Comparison of ENCODE assay signal across 11 cellular contexts in the genomic region with DNA sequence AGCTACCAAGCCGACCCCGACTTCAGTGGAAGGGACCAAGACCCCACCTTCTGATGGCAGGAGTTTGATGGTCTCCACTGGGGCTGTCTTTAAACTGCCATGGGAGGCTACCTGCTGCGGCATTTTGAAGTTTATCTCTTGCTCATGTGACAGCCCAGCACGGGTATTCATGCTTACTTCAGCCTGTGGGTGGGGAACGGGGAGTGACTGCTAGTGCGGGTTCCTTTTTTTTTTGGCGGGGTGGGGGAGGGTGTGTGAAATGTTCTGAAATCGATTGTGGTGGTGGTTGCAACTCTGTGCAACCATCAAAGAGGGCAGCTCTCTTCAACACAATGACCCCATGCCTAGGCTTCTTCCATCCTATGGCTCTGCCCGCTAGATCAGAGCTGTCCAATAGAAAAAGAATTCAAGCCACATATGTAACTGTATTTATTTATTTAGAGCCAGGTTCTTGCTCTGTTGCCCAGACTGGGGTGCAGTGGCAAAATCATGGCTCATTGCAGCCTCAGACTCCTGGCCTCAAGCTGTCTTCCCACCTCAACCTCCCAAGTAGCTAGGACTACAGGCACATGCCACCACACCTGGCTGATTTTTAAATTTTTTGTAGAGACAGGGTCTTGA. TPM values are rescaled to one million over a fixed set of nuclear protein-coding genes. Genes with fewer than 3 reads are reported as not detected.
DNase-seq lines count a peak whose midpoint lies in the region; ATAC-seq and TF ChIP-seq lines count a peak whose summit lies in the region.
"Had no signal": no experiment of that assay in that cellular context is flagged by ENCODE, and none has a peak within 500 bp of the region (broad histone marks: within the 10 kb centered on the region; RNA-seq: fewer than 3 reads in every experiment).

No MANE protein-coding gene starts in this region.

- H3K4me1 ChIP-seq in DOHH2 (ENCODE audit: control insufficient read depth, low read length) (peaks cover 99% of the 10 kb centered on the region), Peyer's patch (peaks cover 0 to 39% (median 18%) of the 10 kb centered on the region in 4 donors), prostate gland (replicated peaks) (no peaks in the 10 kb centered on the region), PC-9 (replicated peaks; ENCODE audit: insufficient read depth) (no peaks in the 10 kb centered on the region)

- H3K4me3 ChIP-seq in DOHH2 (ENCODE audit: low read length) (peak overlapping the region; percentile 46), Peyer's patch (no peak overlapping the region), prostate gland (no peak overlapping the region), PC-9 (no peak overlapping the region)

- H3K27me3 Mint-ChIP-seq in central memory CD8-positive, alpha-beta T cell: no peaks in the 10 kb centered on the region

- no peaks in the 10 kb centered on the region for H3K27me3 ChIP-seq in DOHH2 (ENCODE audit: control insufficient read depth, low read length)
- H3K27me3 ChIP-seq in Peyer's patch: no peaks in the 10 kb centered on the region
- H3K27me3 ChIP-seq in prostate gland (replicated peaks; ENCODE audit: insufficient read depth): no peaks in the 10 kb centered on the region
- peaks cover 10% of the 10 kb centered on the region; the same call in 1 of the 2 replicates for H3K27me3 ChIP-seq in PC-9 (ENCODE audit: insufficient read depth, low read depth)

- no peak for TF ChIP-seq CTCF in DOHH2 (IDR thresholded peaks at IDR 0.05; ENCODE audit: low read depth, low read length, poor library complexity, severe bottlenecking)
- TF ChIP-seq CTCF in GM20000 (IDR thresholded peaks at IDR 0.05; ENCODE audit: extremely low read depth, missing control alignments): no peak
- TF ChIP-seq CTCF in Peyer's patch (IDR thresholded peaks at IDR 0.05): no peak
- no peak for TF ChIP-seq CTCF in prostate gland (IDR thresholded peaks at IDR 0.05)
- no peak for TF ChIP-seq CTCF in PC-9 (conservative IDR thresholded peaks at IDR 0.05)

- H3K9me3 Mint-ChIP-seq in central memory CD8-positive, alpha-beta T cell: no peaks in the 10 kb centered on the region

- no peak overlapping the region for H2AFZ ChIP-seq in PC-9

- 66% methylated on average over 9 of the region's 9 CpGs for WGBS in prostate gland

- no TSS peak for BruUV-seq in PC-9 (replicated peaks; lab: Mats Ljungman, UMichigan)

- H3K36me3 Mint-ChIP-seq in central memory CD8-positive, alpha-beta T cell (ENCODE audit: insufficient read depth): peaks cover 35% of the 10 kb centered on the region

- DNase-seq in GM20000 (ENCODE audit: low spot score): peak; percentile 70
- peak in 2 of 3 donors; percentile 84 to 86 for DNase-seq in Peyer's patch
- DNase-seq in central memory CD8-positive, alpha-beta T cell (ENCODE audit: low spot score in 2 of 2): no peak
- DNase-seq in prostate gland (ENCODE audit: low spot score): no peak
- DNase-seq in PC-9: no peak
- DNase-seq: anterior cingulate cortex, left cardiac atrium, NCI-H1417 treated with DMSO at 0.1 percent for 48 hours had no signal

- intact Hi-C loops in prostate gland (cut with DNase I) (no loop called here), PC-9 (cut with micrococcal nuclease; ENCODE audit: unreplicated experiment) (no loop called here)

- TF ChIP-seq POLR2A in Peyer's patch (IDR thresholded peaks at IDR 0.05): no peak
- TF ChIP-seq POLR2A in prostate gland (IDR thresholded peaks at IDR 0.05): no peak

- H3K36me3 ChIP-seq in DOHH2 (ENCODE audit: control insufficient read depth, low read length) (peaks cover 19% of the 10 kb centered on the region), Peyer's patch (no peaks in the 10 kb centered on the region), prostate gland (no peaks in the 10 kb centered on the region), PC-9 (ENCODE audit: low read depth) (no peaks in the 10 kb centered on the region)

- peak overlapping the region; percentile 71 for H3K27ac ChIP-seq in DOHH2 (ENCODE audit: low read depth, low read length)
- H3K27ac ChIP-seq in Peyer's patch: peak overlapping the region in 3 of 4 donors; percentile 45 to 83 (median 46)
- H3K27ac ChIP-seq in prostate gland: no peak overlapping the region
- no peak overlapping the region for H3K27ac ChIP-seq in PC-9

- H3K79me2 ChIP-seq in DOHH2 (ENCODE audit: control insufficient read depth, low read length) (peaks cover 93% of the 10 kb centered on the region), PC-9 (ENCODE audit: low read depth) (no peaks in the 10 kb centered on the region)

- peak overlapping the region; percentile 70 for H3K27ac Mint-ChIP-seq in central memory CD8-positive, alpha-beta T cell (ENCODE audit: low read depth)

- H3K9me2 ChIP-seq in DOHH2 (replicated peaks; ENCODE audit: control insufficient read depth, low read length) (no peaks in the 10 kb centered on the region), PC-9 (ENCODE audit: insufficient read depth) (no peaks in the 10 kb centered on the region)

- H3K4me2 ChIP-seq in DOHH2 (ENCODE audit: low read length) (peak overlapping the region; percentile 74), PC-9 (no peak overlapping the region)

- H3F3A ChIP-seq in DOHH2 (ENCODE audit: control insufficient read depth, insufficient read depth): peaks cover 21% of the 10 kb centered on the region
- H3F3A ChIP-seq in PC-9 (ENCODE audit: insufficient read depth, low read depth): no peaks in the 10 kb centered on the region

- CTCF ChIA-PET in PC-9 (lab: Charles Lee): no interaction called here

- ATAC-seq in central memory CD8-positive, alpha-beta T cell (replicated peaks; ENCODE audit: extremely low read depth, poor library complexity, severe bottlenecking): peak; percentile 52
- ATAC-seq in HG03354 (IDR thresholded peaks at IDR 0.05; ENCODE audit: poor library complexity, severe bottlenecking, unreplicated experiment): no peak
- no peak for ATAC-seq in HG03135 (IDR thresholded peaks at IDR 0.05; ENCODE audit: unreplicated experiment)

- H3K4me1 Mint-ChIP-seq in central memory CD8-positive, alpha-beta T cell: peaks cover 85% of the 10 kb centered on the region

- POLR2A ChIA-PET in PC-9 (lab: Charles Lee; ENCODE audit: unreplicated experiment): interaction anchor here (0.7 kb wide), 1 partner anchor 110 kb away, joined by 4 read pairs; no protein-coding TSS in a partner anchor

- no peaks in the 10 kb centered on the region for H4K20me1 ChIP-seq in DOHH2 (ENCODE audit: control insufficient read depth, insufficient read depth, low read depth, low read length)
- H4K20me1 ChIP-seq in PC-9 (ENCODE audit: insufficient read depth): no peaks in the 10 kb centered on the region

- H3K9me3 ChIP-seq in DOHH2 (ENCODE audit: control insufficient read depth, insufficient read depth, low read length) (no peaks in the 10 kb centered on the region), Peyer's patch (no peaks in the 10 kb centered on the region), prostate gland (no peaks in the 10 kb centered on the region), PC-9 (ENCODE audit: insufficient read depth, low read depth) (no peaks in the 10 kb centered on the region)

- H3K4me3 Mint-ChIP-seq in central memory CD8-positive, alpha-beta T cell: peak overlapping the region; percentile 47

RNA-seq across cellular contexts. Expression of gene PPP1R16B, which starts 53.7 kb away (rescaled TPM):
- total RNA-seq in Peyer's patch (10 to 100 TPM in 1 of 4 donors, 1 to 10 TPM in 3; 3.2 to 41.3 (median 7.2) TPM), prostate gland (1 to 10 TPM; 1.3 to 1.9 TPM), PC-9 (2021) (0.05 TPM in 1 of 2 replicates, not detected in the other)

Comparison
In these comparisons a context has a peak if more than half of its experiments do, and no peak if none do; other contexts are left out.
1. H3K27ac ChIP-seq: peak in DOHH2 (single experiment) and Peyer's patch (3 of 4); none in prostate gland (0 of 2) and PC-9 (single experiment).
2. DNase-seq: peak in GM20000 (single experiment) and Peyer's patch (2 of 3); none in central memory CD8-positive, alpha-beta T cell (0 of 2), prostate gland (single experiment) and PC-9 (0 of 2).